9 cellular contexts compared by ENCODE assay signal in genomic region chr19:45137179-45137761, GRCh38. TPM values are rescaled to one million over a fixed set of nuclear protein-coding genes. Genes with fewer than 3 reads are reported as not detected.
DNase-seq lines count a peak whose midpoint lies in the region; ATAC-seq and TF ChIP-seq lines count a peak whose summit lies in the region.
"Had no signal": no experiment of that assay in that cellular context is flagged by ENCODE, and none has a peak within 500 bp of the region (broad histone marks: within the 10 kb centered on the region; RNA-seq: fewer than 3 reads in every experiment).

No MANE protein-coding gene starts in this region.

- H3K4me1 ChIP-seq in CD4-positive, CD25-positive, alpha-beta regulatory T cell (ENCODE audit: control insufficient read depth, insufficient read depth, low read length, poor library complexity, severe bottlenecking), result no peaks in the 10 kb centered on the region
- H3K4me1 ChIP-seq in gastroesophageal sphincter (peaks cover 0 to 29% (median 11%) of the 10 kb centered on the region in 3 donors), uterus (peaks cover 0 to 7% of the 10 kb centered on the region in 2 donors), spleen (peaks cover 8 to 57% (median 41%) of the 10 kb centered on the region in 6 donors)

- WGBS in gastroesophageal sphincter (ENCODE audit: low coverage in 1 of 2), 2 donors, result 10 to 59% methylated on average over 5 to 11 of the region's 17 CpGs
- 76 to 84% (median 78%) methylated on average over 16 to 17 of the region's 17 CpGs for WGBS in spleen, 5 donors

- no peak for DNase-seq in CD4-positive, CD25-positive, alpha-beta regulatory T cell
- no peak for DNase-seq in NCI-H774 (lab: John Stamatoyannopoulos, UW)
- DNase-seq in uterus, result no peak
- no peak for DNase-seq in NK-92 (lab: John Stamatoyannopoulos, UW; ENCODE audit: unreplicated experiment)
- no peak for DNase-seq in spleen

- H3K4me1 Mint-ChIP-seq in CD4-positive, CD25-positive, alpha-beta regulatory T cell, result peaks cover 0 to 11% (median 4%) of the 10 kb centered on the region in 4 donors

- H3K27ac Mint-ChIP-seq in CD4-positive, CD25-positive, alpha-beta regulatory T cell, result peak overlapping the region in 2 of 3 donors; percentile 29 to 81

- no peak for ATAC-seq in CD4-positive, CD25-positive, alpha-beta regulatory T cell (ENCODE audit: low read depth in 2 of 2)
- peak; percentile 75 for ATAC-seq in GM21381 (IDR thresholded peaks at IDR 0.05; ENCODE audit: unreplicated experiment)
- ATAC-seq in HG03571 (IDR thresholded peaks at IDR 0.05; ENCODE audit: unreplicated experiment), result peak; percentile 69
- peak; percentile 25 for ATAC-seq in gastroesophageal sphincter

- no peaks in the 10 kb centered on the region for H3K27me3 Mint-ChIP-seq in CD4-positive, CD25-positive, alpha-beta regulatory T cell

- no peaks in the 10 kb centered on the region for H3K9me3 ChIP-seq in CD4-positive, CD25-positive, alpha-beta regulatory T cell (ENCODE audit: control insufficient read depth in 2 of 2, low read length in 2 of 2)
- no peaks in the 10 kb centered on the region for H3K9me3 ChIP-seq in gastroesophageal sphincter
- H3K9me3 ChIP-seq in uterus, result no peaks in the 10 kb centered on the region
- no peaks in the 10 kb centered on the region for H3K9me3 ChIP-seq in spleen

- TF ChIP-seq EP300 in gastroesophageal sphincter (IDR thresholded peaks at IDR 0.05), result no peak

- no peaks in the 10 kb centered on the region for H3K27me3 ChIP-seq in CD4-positive, CD25-positive, alpha-beta regulatory T cell (ENCODE audit: control insufficient read depth, insufficient read depth, low read length)
- H3K27me3 ChIP-seq in gastroesophageal sphincter (no peaks in the 10 kb centered on the region), uterus (no peaks in the 10 kb centered on the region), spleen (replicated peaks in 1 of 7) (no peaks in the 10 kb centered on the region)

- H3K36me3 ChIP-seq in CD4-positive, CD25-positive, alpha-beta regulatory T cell (ENCODE audit: control insufficient read depth, insufficient read depth, low read length), result peaks cover 4% of the 10 kb centered on the region
- H3K36me3 ChIP-seq in gastroesophageal sphincter, result peaks cover 0 to 30% of the 10 kb centered on the region in 2 donors
- no peaks in the 10 kb centered on the region for H3K36me3 ChIP-seq in uterus
- H3K36me3 ChIP-seq in spleen, result peaks cover 0 to 31% (median 19%) of the 10 kb centered on the region in 6 donors

- TF ChIP-seq CTCF in gastroesophageal sphincter (IDR thresholded peaks at IDR 0.05), result peak in 1 of 4 experiments; percentile 8
- no peak for TF ChIP-seq CTCF in uterus (IDR thresholded peaks at IDR 0.05)
- TF ChIP-seq CTCF in spleen (IDR thresholded peaks at IDR 0.05 in 8 of 11, conservative IDR thresholded peaks at IDR 0.05 in 3 of 11), result no peak

- TF ChIP-seq POLR2A in gastroesophageal sphincter (IDR thresholded peaks at IDR 0.05) (no peak), uterus (IDR thresholded peaks at IDR 0.05) (no peak), spleen (IDR thresholded peaks at IDR 0.05) (no peak)

- intact Hi-C loops in uterus (cut with DNase I; ENCODE audit: low total_unique reads), result no loop called here
- intact Hi-C loops in spleen (cut with DNase I; ENCODE audit: low total_unique reads), result no loop called here

- H3K4me3 Mint-ChIP-seq in CD4-positive, CD25-positive, alpha-beta regulatory T cell, result no peak overlapping the region

- H3K4me3 ChIP-seq in CD4-positive, CD25-positive, alpha-beta regulatory T cell (ENCODE audit: low read depth, low read length), result no peak overlapping the region
- H3K4me3 ChIP-seq in gastroesophageal sphincter, result no peak overlapping the region
- H3K4me3 ChIP-seq in uterus, result no peak overlapping the region
- H3K4me3 ChIP-seq in spleen, result peak overlapping the region in 1 of 8 donors; percentile 7

- H3K36me3 Mint-ChIP-seq in CD4-positive, CD25-positive, alpha-beta regulatory T cell, result no peaks in the 10 kb centered on the region

- H3K27ac ChIP-seq in CD4-positive, CD25-positive, alpha-beta regulatory T cell (ENCODE audit: insufficient read depth, low read length, poor library complexity, severe bottlenecking), result no peak overlapping the region
- H3K27ac ChIP-seq in gastroesophageal sphincter (peak overlapping the region in 2 of 4 donors; percentile 52 to 55), uterus (no peak overlapping the region), spleen (peak overlapping the region in 4 of 8 donors; percentile 65 to 78 (median 72))
- H3K27ac ChIP-seq: epithelial cell of prostate had no signal

- H3K9me3 Mint-ChIP-seq in CD4-positive, CD25-positive, alpha-beta regulatory T cell, result no peaks in the 10 kb centered on the region

RNA-seq across cellular contexts. Expression of gene NKPD1, which starts 23.5 kb away (rescaled TPM):
- 0.72 TPM for total RNA-seq in CD4-positive, CD25-positive, alpha-beta regulatory T cell
- polyA plus RNA-seq in CD4-positive, CD25-positive, alpha-beta regulatory T cell, result under 1 TPM; 0.05 to 0.28 (median 0.15) TPM
- under 1 TPM in 2 of 4 donors, not detected in 2; 0.16 to 0.39 TPM for total RNA-seq in gastroesophageal sphincter
- total RNA-seq in uterus, result under 1 TPM in 1 of 4 donors, not detected in 3; 0.21 TPM
- total RNA-seq in spleen, result under 1 TPM in 6 of 7 donors, not detected in 1; 0.20 to 0.77 (median 0.23) TPM
- polyA plus RNA-seq in spleen, result under 1 TPM; 0.17 to 0.21 (median 0.19) TPM

RNA-seq across cellular contexts. Expression of gene TRAPPC6A, which starts 40.8 kb away (rescaled TPM):
- total RNA-seq in CD4-positive, CD25-positive, alpha-beta regulatory T cell, result 54.7 TPM
- polyA plus RNA-seq in CD4-positive, CD25-positive, alpha-beta regulatory T cell, result 100 to 1,000 TPM; 161 to 182 (median 171) TPM
- total RNA-seq in gastroesophageal sphincter, result 10 to 100 TPM; 16.2 to 24.0 (median 20.7) TPM
- 10 to 100 TPM in 3 of 4 donors, 1 to 10 TPM in 1; 4.1 to 25.9 (median 16.5) TPM for total RNA-seq in uterus
- total RNA-seq in spleen, result 10 to 100 TPM; 25.9 to 46.6 (median 36.3) TPM
- polyA plus RNA-seq in spleen, result 100 to 1,000 TPM in 2 of 3 donors, 10 to 100 TPM in 1; 66.4 to 109 (median 105) TPM

RNA-seq across cellular contexts. Expression of gene BLOC1S3, which starts 41.3 kb away (rescaled TPM):
- total RNA-seq in CD4-positive, CD25-positive, alpha-beta regulatory T cell, result 22.9 TPM
- polyA plus RNA-seq in CD4-positive, CD25-positive, alpha-beta regulatory T cell, result 10 to 100 TPM; 12.8 to 21.0 (median 17.4) TPM
- 10 to 100 TPM in 1 of 4 donors, 1 to 10 TPM in 3; 5.0 to 17.0 (median 7.8) TPM for total RNA-seq in gastroesophageal sphincter
- 10 to 100 TPM in 2 of 4 donors, 1 to 10 TPM in 1, not detected in 1; 4.6 to 16.2 (median 10.2) TPM for total RNA-seq in uterus
- total RNA-seq in spleen, result 10 to 100 TPM; 14.7 to 31.7 (median 17.9) TPM
- polyA plus RNA-seq in spleen, result 1 to 10 TPM; 5.0 to 7.4 (median 7.4) TPM

RNA-seq across cellular contexts. Expression of gene PPP1R37, which starts 44.3 kb away (rescaled TPM):
- 17.4 TPM for total RNA-seq in CD4-positive, CD25-positive, alpha-beta regulatory T cell
- 1 to 10 TPM in 1 of 4 donors, under 1 TPM in 3; 0.61 to 1.0 (median 0.65) TPM for polyA plus RNA-seq in CD4-positive, CD25-positive, alpha-beta regulatory T cell
- total RNA-seq in gastroesophageal sphincter, result 10 to 100 TPM; 22.6 to 51.4 (median 24.6) TPM
- 10 to 100 TPM in 3 of 4 donors, 1 to 10 TPM in 1; 6.7 to 43.8 (median 24.4) TPM for total RNA-seq in uterus
- total RNA-seq in spleen, result 10 to 100 TPM; 16.2 to 27.1 (median 19.6) TPM
- polyA plus RNA-seq in spleen, result 10 to 100 TPM; 14.3 to 36.7 (median 20.3) TPM

RNA-seq across cellular contexts. Expression of gene GEMIN7, which starts 58.2 kb away (rescaled TPM):
- 6.6 TPM for total RNA-seq in CD4-positive, CD25-positive, alpha-beta regulatory T cell
- polyA plus RNA-seq in CD4-positive, CD25-positive, alpha-beta regulatory T cell, result 10 to 100 TPM; 64.6 to 93.1 (median 79.7) TPM
- total RNA-seq in gastroesophageal sphincter (10 to 100 TPM in 3 of 4 donors, 1 to 10 TPM in 1; 6.4 to 17.6 (median 14.8) TPM), uterus (10 to 100 TPM in 3 of 4 donors, 1 to 10 TPM in 1; 3.5 to 18.4 (median 13.7) TPM), spleen (10 to 100 TPM; 19.6 to 33.4 (median 23.1) TPM)
- 10 to 100 TPM; 43.6 to 51.1 (median 49.7) TPM for polyA plus RNA-seq in spleen

Comparison
In these comparisons a context has a peak if more than half of its experiments do, and no peak if none do; other contexts are left out.
1. ATAC-seq: peak in GM21381 (single experiment), HG03571 (single experiment) and gastroesophageal sphincter (single experiment); none in CD4-positive, CD25-positive, alpha-beta regulatory T cell (0 of 2).